Comparison of ENCODE assay signal across 17 cellular contexts in the genomic region with DNA sequence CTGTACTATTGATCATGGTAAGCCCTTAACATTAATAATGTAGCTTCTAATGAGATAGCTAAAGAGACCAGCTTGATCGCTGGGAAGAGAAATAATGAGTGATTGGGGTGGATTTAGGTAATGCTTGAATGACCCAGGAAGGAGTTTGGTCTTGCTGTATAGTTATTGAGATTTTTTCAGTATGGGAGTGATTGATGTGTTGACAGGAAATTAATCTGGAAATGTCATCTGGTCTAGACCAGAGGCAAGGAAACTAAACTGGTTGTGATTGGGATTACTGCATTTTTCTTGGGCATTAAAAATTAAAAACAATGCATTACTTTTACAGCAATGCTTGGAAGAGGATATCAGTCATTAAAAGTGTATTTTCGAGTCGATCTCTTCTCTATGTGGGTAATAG. TPM values are rescaled to one million over a fixed set of nuclear protein-coding genes. Genes with fewer than 3 reads are reported as not detected.
DNase-seq lines count a peak whose midpoint lies in the region; ATAC-seq, FAIRE-seq and TF ChIP-seq lines count a peak whose summit lies in the region.
"Had no signal": no experiment of that assay in that cellular context is flagged by ENCODE, and none has a peak within 500 bp of the region (broad histone marks: within the 10 kb centered on the region; RNA-seq: fewer than 3 reads in every experiment).

No MANE protein-coding gene starts in this region.

- H3K9ac ChIP-seq in astrocyte (ENCODE audit: low read length) (no peak overlapping the region), neural progenitor cell (no peak overlapping the region)
- H3K9ac ChIP-seq: BLaER1 treated with 17β-estradiol and CSF1 and Interleukin-3, amounts not matched to agents 10 nM and 100 nM had no signal

- H3K79me2 ChIP-seq in astrocyte (ENCODE audit: insufficient read depth, low read length) (no peaks in the 10 kb centered on the region), neural progenitor cell (ENCODE audit: low read depth) (no peaks in the 10 kb centered on the region)

- no peaks in the 10 kb centered on the region for H3K9me3 Mint-ChIP-seq in activated T-cell treated with anti-CD3 and anti-CD28 coated beads, Interleukin-2, amount 50 U/mL, for 72 hours
- H3K9me3 Mint-ChIP-seq in CD4-positive, CD25-positive, alpha-beta regulatory T cell, result no peaks in the 10 kb centered on the region
- no peaks in the 10 kb centered on the region for H3K9me3 Mint-ChIP-seq in astrocyte (ENCODE audit: unreplicated experiment)
- no peaks in the 10 kb centered on the region for H3K9me3 Mint-ChIP-seq in neural progenitor cell
- H3K9me3 Mint-ChIP-seq: CD4-positive, alpha-beta T cell; HFFc6 had no signal

- no peaks in the 10 kb centered on the region for H3K27me3 Mint-ChIP-seq in activated T-cell treated with anti-CD3 and anti-CD28 coated beads, Interleukin-2, amount 50 U/mL, for 72 hours (ENCODE audit: low read depth)
- H3K27me3 Mint-ChIP-seq in CD4-positive, CD25-positive, alpha-beta regulatory T cell, result no peaks in the 10 kb centered on the region
- H3K27me3 Mint-ChIP-seq in astrocyte (ENCODE audit: low read depth, unreplicated experiment) (no peaks in the 10 kb centered on the region), neural progenitor cell (ENCODE audit: insufficient read depth, low read depth) (peaks cover 4% of the 10 kb centered on the region)
- H3K27me3 Mint-ChIP-seq: CD4-positive, alpha-beta T cell had no signal

- H3K4me3 ChIP-seq in CD4-positive, CD25-positive, alpha-beta regulatory T cell (ENCODE audit: low read depth, low read length), result no peak overlapping the region
- H3K4me3 ChIP-seq in astrocyte (ENCODE audit: insufficient read depth, low read depth, low read length), result no peak overlapping the region
- no peak overlapping the region for H3K4me3 ChIP-seq in neural progenitor cell
- H3K4me3 ChIP-seq: BLaER1 treated with 17β-estradiol and CSF1 and Interleukin-3, amounts not matched to agents 10 nM and 100 nM had no signal

- no peaks in the 10 kb centered on the region for H3K27me3 ChIP-seq in CD4-positive, CD25-positive, alpha-beta regulatory T cell (ENCODE audit: control insufficient read depth, insufficient read depth, low read length)
- H3K27me3 ChIP-seq in astrocyte (ENCODE audit: insufficient read depth, low read length) (no peaks in the 10 kb centered on the region), neural progenitor cell (no peaks in the 10 kb centered on the region)
- H3K27me3 ChIP-seq: BLaER1 treated with 17β-estradiol and CSF1 and Interleukin-3, amounts not matched to agents 10 nM and 100 nM had no signal

- no peak for DNase-seq in activated T-cell treated with anti-CD3 and anti-CD28 coated beads, Interleukin-2, amount 50 U/mL, for 72 hours
- no peak for DNase-seq in activated T-cell treated with anti-CD3 and anti-CD28 coated beads, Interleukin-2, amount 50 U/mL, for 1 hour
- DNase-seq in CD4-positive, CD25-positive, alpha-beta regulatory T cell, result no peak
- DNase-seq in astrocyte (ENCODE audit: low read depth), result no peak
- no peak for DNase-seq in neural progenitor cell (ENCODE audit: low spot score)
- DNase-seq in T-helper 2 cell, result no peak
- DNase-seq: 8988T; ACHN; CD4-positive, alpha-beta T cell; DMS153; DMS79 treated with DMSO at 0.1 percent for 48 hours; EL; HCEC 1CT; HFFc6; KBM-7 had no signal

- H4K20me1 ChIP-seq in astrocyte (ENCODE audit: insufficient read depth, low read length) (no peaks in the 10 kb centered on the region), neural progenitor cell (ENCODE audit: low read depth) (no peaks in the 10 kb centered on the region)

- no peaks in the 10 kb centered on the region for H3K4me1 ChIP-seq in CD4-positive, CD25-positive, alpha-beta regulatory T cell (ENCODE audit: control insufficient read depth, insufficient read depth, low read length, poor library complexity, severe bottlenecking)
- H3K4me1 ChIP-seq in astrocyte (ENCODE audit: insufficient read depth, low read length) (no peaks in the 10 kb centered on the region), neural progenitor cell (no peaks in the 10 kb centered on the region)

- H3K4me1 Mint-ChIP-seq in activated T-cell treated with anti-CD3 and anti-CD28 coated beads, Interleukin-2, amount 50 U/mL, for 72 hours (ENCODE audit: low read depth), result no peaks in the 10 kb centered on the region
- peaks cover 0 to 16% (median 5%) of the 10 kb centered on the region in 4 donors for H3K4me1 Mint-ChIP-seq in CD4-positive, CD25-positive, alpha-beta regulatory T cell
- H3K4me1 Mint-ChIP-seq in astrocyte (ENCODE audit: low read depth, unreplicated experiment) (no peaks in the 10 kb centered on the region), neural progenitor cell (no peaks in the 10 kb centered on the region)

- ATAC-seq in activated T-cell treated with anti-CD3 and anti-CD28 coated beads, Interleukin-2, amount 50 U/mL, for 72 hours (replicated peaks in 1 of 2), result no peak
- ATAC-seq in CD4-positive, CD25-positive, alpha-beta regulatory T cell (ENCODE audit: low read depth in 2 of 2), result no peak
- ATAC-seq in GM18870 (IDR thresholded peaks at IDR 0.05; ENCODE audit: unreplicated experiment), result no peak

- TF ChIP-seq CTCF in astrocyte (IDR thresholded peaks at IDR 0.05; ENCODE audit: insufficient read depth, low read depth, low read length), result no peak
- TF ChIP-seq CTCF in neural progenitor cell (IDR thresholded peaks at IDR 0.05), result no peak

- H3K36me3 Mint-ChIP-seq in activated T-cell treated with anti-CD3 and anti-CD28 coated beads, Interleukin-2, amount 50 U/mL, for 72 hours (ENCODE audit: insufficient read depth in 2 of 2), result peaks cover 0 to 19% of the 10 kb centered on the region in 2 donors
- H3K36me3 Mint-ChIP-seq in CD4-positive, CD25-positive, alpha-beta regulatory T cell, result peaks cover 7% of the 10 kb centered on the region
- H3K36me3 Mint-ChIP-seq in astrocyte (ENCODE audit: low read depth, unreplicated experiment) (no peaks in the 10 kb centered on the region), neural progenitor cell (peaks cover 9% of the 10 kb centered on the region)

- H2AFZ ChIP-seq in astrocyte (ENCODE audit: low read depth, low read length) (no peak overlapping the region), neural progenitor cell (replicated peaks) (no peak overlapping the region)

- peak overlapping the region; percentile 11 for H3K27ac Mint-ChIP-seq in activated T-cell treated with anti-CD3 and anti-CD28 coated beads, Interleukin-2, amount 50 U/mL, for 72 hours
- H3K27ac Mint-ChIP-seq in CD4-positive, CD25-positive, alpha-beta regulatory T cell, result peak overlapping the region in 2 of 3 donors; percentile 9 to 67
- H3K27ac Mint-ChIP-seq in astrocyte (ENCODE audit: unreplicated experiment) (no peak overlapping the region), neural progenitor cell (no peak overlapping the region)
- H3K27ac Mint-ChIP-seq: CD4-positive, alpha-beta T cell; HFFc6 had no signal

- no peaks in the 10 kb centered on the region for H3K9me3 ChIP-seq in CD4-positive, CD25-positive, alpha-beta regulatory T cell (ENCODE audit: control insufficient read depth in 2 of 2, low read length in 2 of 2)
- H3K9me3 ChIP-seq in astrocyte (ENCODE audit: insufficient read depth, low read depth, low read length), result no peaks in the 10 kb centered on the region
- H3K9me3 ChIP-seq in neural progenitor cell (ENCODE audit: low read depth), result no peaks in the 10 kb centered on the region
- H3K9me3 ChIP-seq: BLaER1 treated with 17β-estradiol and CSF1 and Interleukin-3, amounts not matched to agents 10 nM and 100 nM had no signal

- H3K36me3 ChIP-seq in CD4-positive, CD25-positive, alpha-beta regulatory T cell (ENCODE audit: control insufficient read depth, insufficient read depth, low read length), result peaks cover 25% of the 10 kb centered on the region
- H3K36me3 ChIP-seq in astrocyte (ENCODE audit: insufficient read depth, low read length) (peaks cover 10% of the 10 kb centered on the region), neural progenitor cell (peaks cover 23% of the 10 kb centered on the region)

- H3K4me2 ChIP-seq in astrocyte (ENCODE audit: low read length) (no peak overlapping the region), neural progenitor cell (no peak overlapping the region)
- H3K4me2 ChIP-seq: BLaER1 treated with 17β-estradiol and CSF1 and Interleukin-3, amounts not matched to agents 10 nM and 100 nM had no signal

- no peak overlapping the region for H3K4me3 Mint-ChIP-seq in activated T-cell treated with anti-CD3 and anti-CD28 coated beads, Interleukin-2, amount 50 U/mL, for 72 hours
- no peak overlapping the region for H3K4me3 Mint-ChIP-seq in CD4-positive, CD25-positive, alpha-beta regulatory T cell
- no peak overlapping the region for H3K4me3 Mint-ChIP-seq in astrocyte (ENCODE audit: unreplicated experiment)
- no peak overlapping the region for H3K4me3 Mint-ChIP-seq in neural progenitor cell
- H3K4me3 Mint-ChIP-seq: CD4-positive, alpha-beta T cell; HFFc6 had no signal

- peaks cover 35% of the 10 kb centered on the region for H3F3A ChIP-seq in neural progenitor cell (ENCODE audit: low read depth)

- no peak overlapping the region for H3K27ac ChIP-seq in CD4-positive, CD25-positive, alpha-beta regulatory T cell (ENCODE audit: insufficient read depth, low read length, poor library complexity, severe bottlenecking)
- H3K27ac ChIP-seq in astrocyte (ENCODE audit: low read depth, low read length), result no peak overlapping the region
- peak overlapping the region; percentile 70 for H3K27ac ChIP-seq in neural progenitor cell
- H3K27ac ChIP-seq: BLaER1 treated with 17β-estradiol and CSF1 and Interleukin-3, amounts not matched to agents 10 nM and 100 nM had no signal

- FAIRE-seq in astrocyte (lab: Jason Lieb, UNC), result peak; percentile 66

RNA-seq across cellular contexts. Expression of gene TEFM, which starts 11.8 kb away (rescaled TPM):
- 10 to 100 TPM in 1 of 2 donors, 1 to 10 TPM in 1; 9.0 to 10.4 TPM for total RNA-seq in activated T-cell treated with anti-CD3 and anti-CD28 coated beads, Interleukin-2, amount 50 U/mL, for 72 hours
- total RNA-seq in CD4-positive, CD25-positive, alpha-beta regulatory T cell, result 10.0 TPM
- 10 to 100 TPM; 19.3 to 21.7 (median 19.5) TPM for polyA plus RNA-seq in CD4-positive, CD25-positive, alpha-beta regulatory T cell
- 11.5 and 13.0 TPM in 2 replicates for total RNA-seq in astrocyte
- total RNA-seq in neural progenitor cell (ENCODE audit: low replicate concordance), result 17.4 TPM in 2 replicates

RNA-seq across cellular contexts. Expression of gene ADAP2, which starts 27.5 kb away (rescaled TPM):
- total RNA-seq in activated T-cell treated with anti-CD3 and anti-CD28 coated beads, Interleukin-2, amount 50 U/mL, for 72 hours, result 1 to 10 TPM; 1.5 to 1.8 TPM
- total RNA-seq in CD4-positive, CD25-positive, alpha-beta regulatory T cell, result 2.6 TPM
- not detected for polyA plus RNA-seq in CD4-positive, CD25-positive, alpha-beta regulatory T cell
- total RNA-seq in astrocyte (0.89 and 1.1 TPM in 2 replicates), neural progenitor cell (ENCODE audit: low replicate concordance) (0.99 and 1.3 TPM in 2 replicates)

Comparison
In these comparisons a context has a peak if more than half of its experiments do, and no peak if none do; other contexts are left out.
1. H3K27ac Mint-ChIP-seq: peak in activated T-cell treated with anti-CD3 and anti-CD28 coated beads, Interleukin-2, amount 50 U/mL, for 72 hours (single experiment) and CD4-positive, CD25-positive, alpha-beta regulatory T cell (2 of 3); none in astrocyte (single experiment) and neural progenitor cell (single experiment).